In genomic region chr14:55641954-55642353, GRCh38 we compare ENCODE assay signal across 17 cellular contexts.
DNase-seq lines count a peak whose midpoint lies in the region; ATAC-seq and TF ChIP-seq lines count a peak whose summit lies in the region.
"Had no signal": no experiment of that assay in that cellular context is flagged by ENCODE, and none has a peak within 500 bp of the region (broad histone marks: within the 10 kb centered on the region; RNA-seq: fewer than 3 reads in every experiment).

No MANE protein-coding gene starts in this region.

- no peaks in the 10 kb centered on the region for H3K27me3 Mint-ChIP-seq in GM23338 (ENCODE audit: insufficient read depth, low read depth, poor library complexity)
- no peaks in the 10 kb centered on the region for H3K27me3 Mint-ChIP-seq in WTC11 (ENCODE audit: low read depth)
- H3K27me3 Mint-ChIP-seq: CD4-positive, CD25-positive, alpha-beta regulatory T cell had no signal

- H2AFZ ChIP-seq in GM23338: no peak overlapping the region

- peaks cover 16% of the 10 kb centered on the region for H3K4me1 ChIP-seq in GM23338 (ENCODE audit: insufficient read depth)
- peaks cover 29% of the 10 kb centered on the region for H3K4me1 ChIP-seq in HUES48 (ENCODE audit: control insufficient read depth, insufficient read depth, low read length)
- H3K4me1 ChIP-seq in iPS-18a (ENCODE audit: control insufficient read depth, low read depth, low read length): peaks cover 12% of the 10 kb centered on the region
- H3K4me1 ChIP-seq: BE2C, Caco-2 had no signal

- no peaks in the 10 kb centered on the region for H3F3A ChIP-seq in GM23338 (replicated peaks; ENCODE audit: low read depth)

- no peaks in the 10 kb centered on the region for H3K79me2 ChIP-seq in GM23338 (replicated peaks; ENCODE audit: insufficient read depth)

- POLR2A ChIA-PET in WTC11 (lab: Charles Lee): no interaction called here

- H3K27ac Mint-ChIP-seq in GM23338 (peak overlapping the region; percentile 26; the same call in 1 of the 2 replicates), WTC11 (no peak overlapping the region)
- H3K27ac Mint-ChIP-seq: CD4-positive, CD25-positive, alpha-beta regulatory T cell had no signal

- intact Hi-C loops in lower leg skin (cut with DNase I; ENCODE audit: low total_unique reads): no loop called here

- H3K4me1 Mint-ChIP-seq in GM23338 (peaks cover 24% of the 10 kb centered on the region), WTC11 (peaks cover 26% of the 10 kb centered on the region)

- peak overlapping the region; percentile 17 for H3K4me2 ChIP-seq in GM23338

- no peaks in the 10 kb centered on the region for H3K9me3 Mint-ChIP-seq in GM23338
- H3K9me3 Mint-ChIP-seq in WTC11: no peaks in the 10 kb centered on the region
- H3K9me3 Mint-ChIP-seq: CD4-positive, CD25-positive, alpha-beta regulatory T cell had no signal

- peak; percentile 53 for DNase-seq in GM23338 (ENCODE audit: low spot score)
- no peak for DNase-seq in WTC11 (ENCODE audit: low spot score)
- no peak for DNase-seq in NCI-H2227 treated with DMSO at 0.1 percent for 48 hours (lab: John Stamatoyannopoulos, UW)
- DNase-seq in GM13976 (ENCODE audit: low spot score): no peak
- no peak for DNase-seq in T-helper 1 cell
- DNase-seq in lower leg skin (ENCODE audit: low spot score in 2 of 2): no peak
- DNase-seq: ACHN; BE2C; C1 segment of cervical spinal cord; Caco-2; CD4-positive, CD25-positive, alpha-beta regulatory T cell; GOT3; HCEC 1CT; Kasumi-1; KG1 had no signal

- in situ Hi-C loops in GM13976 (cut with MboI; ENCODE audit: low sequenced_read_pairs, unreplicated experiment): no loop called here

- no peak for TF ChIP-seq CTCF in GM23338 (conservative IDR thresholded peaks at IDR 0.05; ENCODE audit: low read depth in 2 of 2)
- TF ChIP-seq CTCF in WTC11 (IDR thresholded peaks at IDR 0.05): no peak
- no peak for TF ChIP-seq CTCF in GM13976 (IDR thresholded peaks at IDR 0.05; ENCODE audit: borderline replicate concordance, control extremely low read depth, extremely low read depth, insufficient read depth, missing control alignments)
- no peak for TF ChIP-seq CTCF in lower leg skin (IDR thresholded peaks at IDR 0.05)

- H3K4me3 ChIP-seq in GM23338 (no peak overlapping the region), HUES48 (ENCODE audit: low read depth, low read length) (no peak overlapping the region), iPS-18a (ENCODE audit: low read length) (peak overlapping the region; percentile 5), lower leg skin (ENCODE audit: low read depth, poor library complexity, severe bottlenecking) (no peak overlapping the region)

- no peak for TF ChIP-seq POLR2A in lower leg skin (IDR thresholded peaks at IDR 0.05)

- no peaks in the 10 kb centered on the region for H3K9me2 ChIP-seq in GM23338 (ENCODE audit: insufficient read depth)

- H3K9me3 ChIP-seq in HUES48 (ENCODE audit: control insufficient read depth, insufficient read depth, low read length): no peaks in the 10 kb centered on the region
- H3K9me3 ChIP-seq in iPS-18a (ENCODE audit: control insufficient read depth, low read depth, low read length): no peaks in the 10 kb centered on the region
- H3K9me3 ChIP-seq: BE2C, Caco-2 had no signal

- H3K36me3 ChIP-seq in GM23338 (ENCODE audit: insufficient read depth): peaks cover 9% of the 10 kb centered on the region
- H3K36me3 ChIP-seq in HUES48 (ENCODE audit: control insufficient read depth, insufficient read depth, low read length): peaks cover 80% of the 10 kb centered on the region
- H3K36me3 ChIP-seq in iPS-18a (ENCODE audit: control insufficient read depth, low read depth, low read length): peaks cover 60% of the 10 kb centered on the region

- H3K36me3 Mint-ChIP-seq in GM23338 (ENCODE audit: low read depth): peaks cover 58% of the 10 kb centered on the region
- H3K36me3 Mint-ChIP-seq in WTC11: peaks cover 51% of the 10 kb centered on the region

- H3K27me3 ChIP-seq in GM23338 (ENCODE audit: insufficient read depth): no peaks in the 10 kb centered on the region
- no peaks in the 10 kb centered on the region for H3K27me3 ChIP-seq in HUES48 (ENCODE audit: control insufficient read depth, insufficient read depth, low read length)
- H3K27me3 ChIP-seq in iPS-18a (ENCODE audit: control insufficient read depth, insufficient read depth, low read length): no peaks in the 10 kb centered on the region
- H3K27me3 ChIP-seq: BE2C had no signal

- no peak overlapping the region for H3K9ac ChIP-seq in HUES48 (ENCODE audit: low read depth, low read length)
- no peak overlapping the region for H3K9ac ChIP-seq in iPS-18a (ENCODE audit: low read length)

- no peak overlapping the region for H3K4me3 Mint-ChIP-seq in GM23338
- H3K4me3 Mint-ChIP-seq in WTC11: no peak overlapping the region; the same call in 1 of the 2 replicates
- H3K4me3 Mint-ChIP-seq: CD4-positive, CD25-positive, alpha-beta regulatory T cell had no signal

- CTCF ChIA-PET in WTC11 (lab: Charles Lee): interaction anchor here (0.6 to 2.4 kb wide), 5 partner anchors 44 to 841 kb away, joined by 3 to 14 read pairs (median 4); no protein-coding TSS in a partner anchor

- H4K20me1 ChIP-seq in GM23338 (replicated peaks; ENCODE audit: insufficient read depth): no peaks in the 10 kb centered on the region

- no peak overlapping the region for H3K27ac ChIP-seq in GM23338 (ENCODE audit: low read depth)
- H3K27ac ChIP-seq in HUES48 (ENCODE audit: low read depth, low read length): peak overlapping the region; percentile 26
- no peak overlapping the region for H3K27ac ChIP-seq in iPS-18a (ENCODE audit: low read length)

- ATAC-seq in GM23338: peak; percentile 70
- peak; percentile 58 for ATAC-seq in WTC11

TF ChIP-seq in GM23338, 12 proteins besides CTCF, POLR2A, EP300 and RAD21:
- TF ChIP-seq NANOG (IDR thresholded peaks at IDR 0.05; ENCODE audit: borderline replicate concordance): peak; percentile 94
- TF ChIP-seq EZH2phosphoT487 (IDR thresholded peaks at IDR 0.05; ENCODE audit: unreplicated experiment): no peak
- no peak for TF ChIP-seq ZNF331 (CRISPR knock-in tag; IDR thresholded peaks at IDR 0.05; ENCODE audit: low read depth)

TF ChIP-seq in WTC11, 78 proteins besides CTCF, POLR2A, EP300 and RAD21:
- TF ChIP-seq, protein P1, sequence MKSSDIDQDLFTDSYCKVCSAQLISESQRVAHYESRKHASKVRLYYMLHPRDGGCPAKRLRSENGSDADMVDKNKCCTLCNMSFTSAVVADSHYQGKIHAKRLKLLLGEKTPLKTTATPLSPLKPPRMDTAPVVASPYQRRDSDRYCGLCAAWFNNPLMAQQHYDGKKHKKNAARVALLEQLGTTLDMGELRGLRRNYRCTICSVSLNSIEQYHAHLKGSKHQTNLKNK (CRISPR knock-in tag; IDR thresholded peaks at IDR 0.05): 0 out of 2 replicates have a peak, but pooled peaks have one; percentile 45
- TF ChIP-seq ETV6 (CRISPR knock-in tag; IDR thresholded peaks at IDR 0.05) (no peak), RORB (CRISPR knock-in tag; IDR thresholded peaks at IDR 0.05) (no peak)
- TF ChIP-seq, protein P2, sequence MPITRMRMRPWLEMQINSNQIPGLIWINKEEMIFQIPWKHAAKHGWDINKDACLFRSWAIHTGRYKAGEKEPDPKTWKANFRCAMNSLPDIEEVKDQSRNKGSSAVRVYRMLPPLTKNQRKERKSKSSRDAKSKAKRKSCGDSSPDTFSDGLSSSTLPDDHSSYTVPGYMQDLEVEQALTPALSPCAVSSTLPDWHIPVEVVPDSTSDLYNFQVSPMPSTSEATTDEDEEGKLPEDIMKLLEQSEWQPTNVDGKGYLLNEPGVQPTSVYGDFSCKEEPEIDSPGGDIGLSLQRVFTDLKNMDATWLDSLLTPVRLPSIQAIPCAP (CRISPR knock-in tag; IDR thresholded peaks at IDR 0.05): no peak
- TF ChIP-seq, protein P3, sequence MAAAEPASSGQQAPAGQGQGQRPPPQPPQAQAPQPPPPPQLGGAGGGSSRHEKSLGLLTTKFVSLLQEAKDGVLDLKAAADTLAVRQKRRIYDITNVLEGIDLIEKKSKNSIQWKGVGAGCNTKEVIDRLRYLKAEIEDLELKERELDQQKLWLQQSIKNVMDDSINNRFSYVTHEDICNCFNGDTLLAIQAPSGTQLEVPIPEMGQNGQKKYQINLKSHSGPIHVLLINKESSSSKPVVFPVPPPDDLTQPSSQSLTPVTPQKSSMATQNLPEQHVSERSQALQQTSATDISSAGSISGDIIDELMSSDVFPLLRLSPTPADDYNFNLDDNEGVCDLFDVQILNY (CRISPR knock-in tag; IDR thresholded peaks at IDR 0.05): no peak
- TF ChIP-seq, protein P4, sequence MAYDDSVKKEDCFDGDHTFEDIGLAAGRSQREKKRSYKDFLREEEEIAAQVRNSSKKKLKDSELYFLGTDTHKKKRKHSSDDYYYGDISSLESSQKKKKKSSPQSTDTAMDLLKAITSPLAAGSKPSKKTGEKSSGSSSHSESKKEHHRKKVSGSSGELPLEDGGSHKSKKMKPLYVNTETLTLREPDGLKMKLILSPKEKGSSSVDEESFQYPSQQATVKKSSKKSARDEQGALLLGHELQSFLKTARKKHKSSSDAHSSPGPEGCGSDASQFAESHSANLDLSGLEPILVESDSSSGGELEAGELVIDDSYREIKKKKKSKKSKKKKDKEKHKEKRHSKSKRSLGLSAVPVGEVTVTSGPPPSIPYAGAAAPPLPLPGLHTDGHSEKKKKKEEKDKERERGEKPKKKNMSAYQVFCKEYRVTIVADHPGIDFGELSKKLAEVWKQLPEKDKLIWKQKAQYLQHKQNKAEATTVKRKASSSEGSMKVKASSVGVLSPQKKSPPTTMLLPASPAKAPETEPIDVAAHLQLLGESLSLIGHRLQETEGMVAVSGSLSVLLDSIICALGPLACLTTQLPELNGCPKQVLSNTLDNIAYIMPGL (CRISPR knock-in tag; IDR thresholded peaks at IDR 0.05): no peak
